In the genomic region with DNA sequence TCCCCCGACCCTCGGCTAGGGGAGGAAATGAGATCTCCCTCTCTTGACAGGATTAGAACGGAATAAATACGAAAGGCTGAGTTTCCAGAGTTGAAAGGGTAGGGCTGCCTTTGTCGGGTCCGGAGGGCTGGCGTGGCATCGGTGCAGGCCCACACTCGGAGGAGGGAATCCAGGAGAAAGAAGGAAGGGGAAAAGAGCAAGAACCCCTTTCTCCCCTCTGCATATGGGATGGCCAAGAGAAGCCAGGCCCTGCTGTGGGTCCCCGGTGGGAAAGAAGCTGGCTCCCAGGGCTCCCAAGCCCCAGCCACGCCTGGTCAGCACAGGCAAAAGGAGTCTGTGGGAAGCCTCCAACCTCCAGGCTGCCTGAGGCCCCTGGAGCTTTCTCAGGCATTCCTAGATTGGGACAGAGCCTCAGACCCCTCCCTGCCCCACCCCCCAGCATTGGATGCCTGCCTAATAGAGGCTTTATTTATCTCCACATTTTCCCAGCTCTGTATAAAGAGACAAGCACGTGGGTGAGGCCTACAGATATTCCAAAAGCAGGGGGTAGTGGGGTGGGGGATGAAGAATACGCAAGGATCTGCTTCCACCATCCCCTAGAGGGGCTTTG, we compare ENCODE assay signal across 13 cellular contexts. TPM values are rescaled to one million over a fixed set of nuclear protein-coding genes. Genes with fewer than 3 reads are reported as not detected.
DNase-seq lines count a peak whose midpoint lies in the region; ATAC-seq and TF ChIP-seq lines count a peak whose summit lies in the region.
"Had no signal": no experiment of that assay in that cellular context is flagged by ENCODE, and none has a peak within 500 bp of the region (broad histone marks: within the 10 kb centered on the region; RNA-seq: fewer than 3 reads in every experiment).

No MANE protein-coding gene starts in this region.

- no peak overlapping the region for H3K4me3 Mint-ChIP-seq in MCF 10A (ENCODE audit: unreplicated experiment)

- H3K4me1 ChIP-seq in mammary epithelial cell (ENCODE audit: insufficient read depth, low read length) (peaks cover 31% of the 10 kb centered on the region), heart right ventricle (peaks cover 46 to 100% (median 87%) of the 10 kb centered on the region in 9 donors), parathyroid adenoma (peaks cover 7% of the 10 kb centered on the region), vagina (peaks cover 76% of the 10 kb centered on the region)

- no TSS peak for BruUV-seq in MCF 10A (replicated peaks; lab: Mats Ljungman, UMichigan)
- BruUV-seq in mammary epithelial cell (replicated peaks; lab: Mats Ljungman, UMichigan) = no TSS peak

- H3K27me3 ChIP-seq in mammary epithelial cell (ENCODE audit: insufficient read depth, low read length) = no peaks in the 10 kb centered on the region
- no peaks in the 10 kb centered on the region for H3K27me3 ChIP-seq in heart right ventricle
- H3K27me3 ChIP-seq in parathyroid adenoma (ENCODE audit: control insufficient read depth, insufficient read depth, low read length) = no peaks in the 10 kb centered on the region
- no peaks in the 10 kb centered on the region for H3K27me3 ChIP-seq in vagina

- in situ Hi-C loops in mammary epithelial cell (cut with MboI; ENCODE audit: low sequenced_read_pairs in 2 of 2) = no loop called here

- H4K20me1 ChIP-seq in mammary epithelial cell (ENCODE audit: insufficient read depth, low read length) = no peaks in the 10 kb centered on the region

- no peaks in the 10 kb centered on the region for H3K9me3 ChIP-seq in mammary epithelial cell (replicated peaks; ENCODE audit: insufficient read depth, low read length)
- no peaks in the 10 kb centered on the region for H3K9me3 ChIP-seq in heart right ventricle
- no peaks in the 10 kb centered on the region for H3K9me3 ChIP-seq in parathyroid adenoma (ENCODE audit: control insufficient read depth, low read length)
- no peaks in the 10 kb centered on the region for H3K9me3 ChIP-seq in vagina

- POLR2A ChIA-PET in MCF 10A (lab: Yijun Ruan, JAX) = interaction anchor here (1.4 kb wide), 1 partner anchor 11 kb away, joined by 5 read pairs; no protein-coding TSS in a partner anchor

- H3K36me3 ChIP-seq in mammary epithelial cell (ENCODE audit: insufficient read depth, low read length) (peaks cover 14% of the 10 kb centered on the region), heart right ventricle (peaks cover 0 to 30% (median 0%) of the 10 kb centered on the region in 9 donors), parathyroid adenoma (ENCODE audit: control insufficient read depth, insufficient read depth, low read length) (no peaks in the 10 kb centered on the region), vagina (no peaks in the 10 kb centered on the region)

- peak overlapping the region; percentile 59 for H3K27ac Mint-ChIP-seq in MCF 10A (ENCODE audit: low read depth, unreplicated experiment)
- H3K27ac Mint-ChIP-seq: activated T-helper 2 cell treated with anti-CD3 and anti-CD28 coated beads, Interferon-gamma antibody, Interleukin-2, Interleukin-4, amounts not matched to agents 10 μg/mL and 5 μg/mL and 100 μg/mL, durations not matched to agents 14 hours and 24 hours and 36 hours had no signal

- H3K9me3 Mint-ChIP-seq in MCF 10A (ENCODE audit: unreplicated experiment) = no peaks in the 10 kb centered on the region
- H3K9me3 Mint-ChIP-seq: activated T-helper 2 cell treated with anti-CD3 and anti-CD28 coated beads, Interferon-gamma antibody, Interleukin-2, Interleukin-4, amounts not matched to agents 10 μg/mL and 5 μg/mL and 100 μg/mL, durations not matched to agents 14 hours and 24 hours and 36 hours had no signal

- ATAC-seq in heart right ventricle (peak; percentile 48 to 80 (median 64)), HG02970 (IDR thresholded peaks at IDR 0.05; ENCODE audit: low FRiP score, unreplicated experiment) (no peak)

- no peak overlapping the region for H2AFZ ChIP-seq in mammary epithelial cell (ENCODE audit: low read depth, low read length)
- H2AFZ ChIP-seq in parathyroid adenoma = no peak overlapping the region

- CTCF ChIA-PET in MCF 10A (lab: Yijun Ruan, JAX) (interaction anchor here (1.0 kb wide), 1 partner anchor 10 kb away, joined by 3 read pairs; no protein-coding TSS in a partner anchor), mammary epithelial cell (lab: Charles Lee; ENCODE audit: low non-redundant PET) (no interaction called here)

- no peak for TF ChIP-seq CTCF in MCF 10A (IDR thresholded peaks at IDR 0.05; ENCODE audit: unreplicated experiment)
- no peak for TF ChIP-seq CTCF in mammary epithelial cell (conservative IDR thresholded peaks at IDR 0.05 in 1 of 2, IDR thresholded peaks at IDR 0.05 in 1 of 2; ENCODE audit: extremely low read depth in 1 of 2, insufficient read depth in 1 of 2, low read depth in 1 of 2, low read length in 2 of 2)
- no peak for TF ChIP-seq CTCF in heart right ventricle (IDR thresholded peaks at IDR 0.05)
- no peak for TF ChIP-seq CTCF in parathyroid adenoma (IDR thresholded peaks at IDR 0.05)
- no peak for TF ChIP-seq CTCF in vagina (IDR thresholded peaks at IDR 0.05)

- DNase-seq in MCF 10A (ENCODE audit: unreplicated experiment) = peak; percentile 13
- DNase-seq in mammary epithelial cell = no peak
- peak; percentile 68 to 79 for DNase-seq in heart right ventricle
- no peak for DNase-seq in vagina (ENCODE audit: extremely low spot score in 2 of 2)
- DNase-seq in NOMO-1 treated with DMSO at 0.1 percent for 48 hours (lab: John Stamatoyannopoulos, UW; ENCODE audit: unreplicated experiment) = no peak
- DNase-seq in ecto neural progenitor cell (ENCODE audit: low spot score) = no peak
- DNase-seq: DMS53; effector CD4-positive, alpha-beta T cell; NCI-H2171 had no signal

- peaks cover 96% of the 10 kb centered on the region for H3K79me2 ChIP-seq in mammary epithelial cell (ENCODE audit: insufficient read depth, low read length)
- H3K79me2 ChIP-seq in parathyroid adenoma = peaks cover 79% of the 10 kb centered on the region

- WGBS in mammary epithelial cell (ENCODE audit: low coverage, missing lambda C conversion rate) = 70% methylated on average over 13 of the region's 13 CpGs
- 29 to 45% methylated on average over 13 of the region's 13 CpGs for WGBS in heart right ventricle, 2 donors

- TF ChIP-seq POLR2A in vagina (IDR thresholded peaks at IDR 0.05) = no peak

- dilution Hi-C loops in mammary epithelial cell (cut with HindIII; ENCODE audit: low sequenced_read_pairs) = loop anchor here (5.0 kb wide), 2 partner anchors 36 to 44 kb away; no protein-coding TSS in a partner anchor

- intact Hi-C loops in MCF 10A (cut with micrococcal nuclease) = no loop called here
- intact Hi-C loops in mammary epithelial cell (cut with micrococcal nuclease) = no loop called here
- intact Hi-C loops in heart right ventricle (cut with DNase I) = loop anchor here in 3 of 10 donors (5.0 to 10.0 kb wide), 3 partner anchors 46 to 56 kb away; a partner anchor contains a TSS
- intact Hi-C loops in vagina (cut with DNase I) = no loop called here

- H3K9ac ChIP-seq in mammary epithelial cell (ENCODE audit: insufficient read depth, low read length) (no peak overlapping the region), parathyroid adenoma (no peak overlapping the region)

- H3K27me3 Mint-ChIP-seq in MCF 10A (ENCODE audit: insufficient read depth, unreplicated experiment) = no peaks in the 10 kb centered on the region

- no peak overlapping the region for H3K4me2 ChIP-seq in mammary epithelial cell (ENCODE audit: insufficient read depth, low read depth, low read length)
- no peak overlapping the region for H3K4me2 ChIP-seq in parathyroid adenoma (ENCODE audit: low read length)

- H3K27ac ChIP-seq in mammary epithelial cell (ENCODE audit: insufficient read depth, low read depth, low read length) (no peak overlapping the region), heart right ventricle (peak overlapping the region; percentile 59 to 90 (median 74)), parathyroid adenoma (peak overlapping the region; percentile 15), vagina (peak overlapping the region; percentile 82)
- H3K27ac ChIP-seq: 22Rv1 had no signal

- peaks cover 28% of the 10 kb centered on the region for H3K4me1 Mint-ChIP-seq in MCF 10A (ENCODE audit: insufficient read depth, unreplicated experiment)

- no peak overlapping the region for H3K4me3 ChIP-seq in mammary epithelial cell (replicated peaks in 1 of 3; ENCODE audit: insufficient read depth in 1 of 3, low read depth in 2 of 3, low read length in 3 of 3)
- no peak overlapping the region for H3K4me3 ChIP-seq in heart right ventricle
- no peak overlapping the region for H3K4me3 ChIP-seq in parathyroid adenoma (ENCODE audit: low read depth, low read length)
- H3K4me3 ChIP-seq in vagina = no peak overlapping the region

- peaks cover 22% of the 10 kb centered on the region for H3K36me3 Mint-ChIP-seq in MCF 10A (ENCODE audit: insufficient read depth, unreplicated experiment)

RNA-seq across cellular contexts. Expression of a gene that starts 56.3 kb away (rescaled TPM):
- total RNA-seq in MCF 10A (2022) = 214 and 230 TPM in 2 replicates
- 100 to 1,000 TPM; 168 to 352 TPM for total RNA-seq in mammary epithelial cell
- polyA plus RNA-seq in mammary epithelial cell = 171 TPM
- polyA minus RNA-seq in mammary epithelial cell = 766 TPM
- total RNA-seq in heart right ventricle = 100 to 1,000 TPM; 252 to 409 (median 329) TPM
- polyA plus RNA-seq in heart right ventricle = 100 to 1,000 TPM; 225 to 329 TPM
- total RNA-seq in vagina = 202 TPM

Comparison
In these comparisons a context has a peak if more than half of its experiments do, and no peak if none do; other contexts are left out.
1. DNase-seq: peak in MCF 10A (single experiment) and heart right ventricle (2 of 2); none in mammary epithelial cell (single experiment), vagina (0 of 2), NOMO-1 treated with DMSO at 0.1 percent for 48 hours (single experiment) and ecto neural progenitor cell (single experiment).